In genomic region chr20:63741354-63741675, GRCh38 we compare ENCODE assay signal across 1 cellular context.
TF ChIP-seq lines count a peak whose summit lies in the region.

No MANE protein-coding gene starts in this region.

TF ChIP-seq in GM12878, 131 proteins besides CTCF, POLR2A, EP300 and RAD21:
- TF ChIP-seq USF2 (IDR thresholded peaks at IDR 0.05; ENCODE audit: borderline replicate concordance, low read depth, low read length) (no peak), ZNF24 (IDR thresholded peaks at IDR 0.05) (no peak), KDM1A (IDR thresholded peaks at IDR 0.05; ENCODE audit: borderline replicate concordance) (no peak), NFIC (IDR thresholded peaks at IDR 0.05; ENCODE audit: low read depth, low read length) (no peak), RELB (IDR thresholded peaks at IDR 0.05; ENCODE audit: low read depth) (no peak), SIX5 (IDR thresholded peaks at IDR 0.05; ENCODE audit: low read depth, low read length, severe bottlenecking) (no peak), SUPT20H (IDR thresholded peaks at IDR 0.05; ENCODE audit: borderline replicate concordance, control insufficient read depth, low read depth, low read length) (no peak), ZNF274 (IDR thresholded peaks at IDR 0.05; ENCODE audit: insufficient read depth, insufficient read length) (no peak), GATAD2B (conservative IDR thresholded peaks at IDR 0.05; ENCODE audit: low read depth) (no peak), MYC (IDR thresholded peaks at IDR 0.05; ENCODE audit: insufficient read depth, insufficient read length, insufficient replicate concordance, low read length, severe bottlenecking) (no peak), MXI1 (IDR thresholded peaks at IDR 0.05; ENCODE audit: low read depth, low read length) (no peak), SP1 (IDR thresholded peaks at IDR 0.05; ENCODE audit: low read depth, low read length) (no peak)
